ENCODE assay signal across 8 cellular contexts in the genomic region with DNA sequence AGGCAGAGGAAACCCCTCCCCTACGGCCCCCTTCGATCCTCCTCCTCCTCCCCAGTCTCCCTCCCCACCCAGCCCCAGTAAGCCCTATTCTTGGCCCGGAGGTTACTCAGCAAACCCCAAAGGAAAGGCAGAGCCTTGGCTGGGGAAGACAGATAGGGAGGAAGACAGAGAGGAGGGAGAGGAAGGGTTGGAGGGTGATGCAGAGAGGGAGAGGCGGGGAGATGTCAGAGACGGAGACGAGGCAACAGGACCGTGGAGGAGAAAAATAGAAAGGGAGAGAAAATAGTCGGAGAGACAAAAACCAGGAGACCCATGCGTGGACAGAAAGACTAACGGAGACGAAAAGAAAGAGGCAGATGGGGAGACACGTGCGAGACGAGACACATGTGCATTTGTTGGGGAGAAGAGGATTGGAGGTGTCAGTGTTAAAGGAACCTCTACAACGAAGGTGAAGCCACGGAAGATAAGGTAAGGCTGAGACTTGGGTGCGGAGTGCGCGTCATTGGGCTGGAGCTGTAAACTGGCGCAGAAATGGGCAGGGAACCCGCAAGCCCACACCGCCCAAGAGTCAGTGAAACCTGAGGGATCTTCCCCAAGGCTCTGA. TPM values are rescaled to one million over a fixed set of nuclear protein-coding genes. Genes with fewer than 3 reads are reported as not detected.
A peak's percentile ranks its signal among the peaks of the same experiment; 100 is the strongest.
DNase-seq lines count a peak whose midpoint lies in the region; ATAC-seq and TF ChIP-seq lines count a peak whose summit lies in the region.

No MANE protein-coding gene starts in this region.

- H2AK5ac ChIP-seq in neuronal stem cell (ENCODE audit: low read depth, low read length), result no peak overlapping the region

- no peak overlapping the region for H3K14ac ChIP-seq in neuronal stem cell (ENCODE audit: low read length)

- in situ Hi-C loops in Panc1 (cut with HindIII; ENCODE audit: low pct_unique_long_range_greater_than_20kb, low sequenced_read_pairs), result no loop called here

- DNase-seq in NCI-H82 (lab: John Stamatoyannopoulos, UW) (peak; percentile 26), NCI-H82 treated with DMSO at 0.1 percent for 48 hours (lab: John Stamatoyannopoulos, UW; ENCODE audit: unreplicated experiment) (no peak), Panc1 (ENCODE audit: low read depth, low spot score) (no peak), epithelial cell of proximal tubule (ENCODE audit: low read depth) (no peak), neuronal stem cell (ENCODE audit: low spot score) (no peak), NCI-H1105 (lab: John Stamatoyannopoulos, UW) (no peak)
- DNase-seq in stimulated activated CD4-positive, alpha-beta T cell treated with anti-CD3 and anti-CD28 coated beads, Interleukin-15, amount 100 ng/mL, for 24 hours, result no peak

- H3K4me3 ChIP-seq in Panc1 (ENCODE audit: low read depth in 2 of 2, low read length in 2 of 2), result peak overlapping the region; percentile 72 to 79
- H3K4me3 ChIP-seq in epithelial cell of proximal tubule (ENCODE audit: low read depth, low read length), result peak overlapping the region; percentile 93
- peak overlapping the region; percentile 53 to 73 for H3K4me3 ChIP-seq in neuronal stem cell (ENCODE audit: low read length in 2 of 2)

- intact Hi-C loops in Panc1 (cut with micrococcal nuclease; ENCODE audit: unreplicated experiment), result no loop called here

- POLR2A ChIA-PET in Panc1 (lab: Charles Lee), result interaction anchor here (0.7 kb wide), 1 partner anchor 1155 kb away, joined by 8 read pairs; no protein-coding TSS in a partner anchor

- H3K36me3 ChIP-seq in Panc1 (ENCODE audit: control insufficient read depth, insufficient read depth, low read length) (peaks cover 6% of the 10 kb centered on the region), neuronal stem cell (replicated peaks in 1 of 2; ENCODE audit: control insufficient read depth in 2 of 2, insufficient read depth in 2 of 2, low read length in 2 of 2) (peaks cover 0 to 6% of the 10 kb centered on the region in 2 donors)

- H3K9me3 ChIP-seq in Panc1 (ENCODE audit: control insufficient read depth, insufficient read depth, low read depth, low read length), result no peaks in the 10 kb centered on the region
- peaks cover 0 to 1% of the 10 kb centered on the region in 2 donors for H3K9me3 ChIP-seq in neuronal stem cell (replicated peaks in 1 of 2; ENCODE audit: control insufficient read depth in 2 of 2, insufficient read depth in 1 of 2, low read depth in 1 of 2, low read length in 2 of 2)

- H2BK5ac ChIP-seq in neuronal stem cell (ENCODE audit: low read length), result no peak overlapping the region

- H3K4me1 ChIP-seq in Panc1 (ENCODE audit: control insufficient read depth, insufficient read depth, low read length) (peaks cover 5% of the 10 kb centered on the region; the same call in 1 of the 2 replicates), neuronal stem cell (ENCODE audit: control insufficient read depth in 2 of 2, insufficient read depth in 1 of 2, low read depth in 1 of 2, low read length in 2 of 2) (peaks cover 14 to 23% of the 10 kb centered on the region in 2 donors)

- no peaks in the 10 kb centered on the region for H3K27me3 ChIP-seq in Panc1 (ENCODE audit: control insufficient read depth, insufficient read depth, low read length)
- peaks cover 0 to 46% (median 25%) of the 10 kb centered on the region in 3 experiments for H3K27me3 ChIP-seq in neuronal stem cell (ENCODE audit: control insufficient read depth in 3 of 3, insufficient read depth in 3 of 3, low read depth in 1 of 3, low read length in 3 of 3)

- no peaks in the 10 kb centered on the region for H3K79me1 ChIP-seq in neuronal stem cell (ENCODE audit: low read depth, low read length)

- CTCF ChIA-PET in Panc1 (lab: Charles Lee), result interaction anchor here (1.3 kb wide), 1 partner anchor 89 kb away, joined by 3 read pairs; a partner anchor contains a TSS

- WGBS in neuronal stem cell (ENCODE audit: extremely low coverage in 2 of 2, insufficient read length in 2 of 2, insufficient replicate concordance in 1 of 2), 2 donors, result no CpG with 5 or more reads among the region's 22 CpGs

- H4K91ac ChIP-seq in neuronal stem cell (ENCODE audit: low read depth, low read length, poor library complexity), result no peak overlapping the region

- BruUV-seq in Panc1 (replicated peaks; lab: Mats Ljungman, UMichigan), result no TSS peak

- H2BK12ac ChIP-seq in neuronal stem cell (ENCODE audit: low read length), result no peak overlapping the region

- peak overlapping the region; percentile 48 for H3K23ac ChIP-seq in neuronal stem cell (ENCODE audit: low read depth, low read length, poor library complexity)

- peak overlapping the region; percentile 99 for H2AFZ ChIP-seq in neuronal stem cell (ENCODE audit: low read length)

- H3K27ac ChIP-seq in Panc1 (ENCODE audit: low read length) (peak overlapping the region; percentile 44), neuronal stem cell (replicated peaks; ENCODE audit: low read length) (no peak overlapping the region)

- H2BK15ac ChIP-seq in neuronal stem cell (ENCODE audit: low read length), result no peak overlapping the region

- H3K4me2 ChIP-seq in neuronal stem cell (ENCODE audit: insufficient read depth, low read length, poor library complexity, severe bottlenecking), result peak overlapping the region; percentile 92

- TF ChIP-seq CTCF in Panc1 (IDR thresholded peaks at IDR 0.05) (no peak), epithelial cell of proximal tubule (conservative IDR thresholded peaks at IDR 0.05; ENCODE audit: low read depth, low read length) (no peak)

- no peak overlapping the region for H3K4ac ChIP-seq in neuronal stem cell (ENCODE audit: low read length)

- H3K18ac ChIP-seq in neuronal stem cell (ENCODE audit: low read length), result peak overlapping the region; percentile 15

- no peak overlapping the region for H2BK120ac ChIP-seq in neuronal stem cell (ENCODE audit: low read depth, low read length)

- H4K8ac ChIP-seq in neuronal stem cell (ENCODE audit: low read depth, low read length), result no peak overlapping the region

- ATAC-seq in Panc1 (no peak), HG03469 (IDR thresholded peaks at IDR 0.05; ENCODE audit: unreplicated experiment) (no peak)

- H3K9ac ChIP-seq in neuronal stem cell (ENCODE audit: low read depth, low read length, poor library complexity), result peak overlapping the region; percentile 44

RNA-seq across cellular contexts. Expression of a gene that starts 2.9 kb away (rescaled TPM):
- 42.6 TPM for total RNA-seq in Panc1 (2021; ENCODE audit: unreplicated experiment)
- 57.9 TPM for polyA plus RNA-seq in Panc1 (2012; ENCODE audit: insufficient read length)
- 8.5 and 24.3 TPM in 2 replicates for total RNA-seq in epithelial cell of proximal tubule
- polyA plus RNA-seq in neuronal stem cell (2013, experiment 1 of 2), result 6.1 TPM
- 6.1 TPM for polyA plus RNA-seq in neuronal stem cell (2013, experiment 2 of 2)

RNA-seq across cellular contexts. Expression of a gene that starts 13.1 kb away (rescaled TPM):
- total RNA-seq in Panc1 (2021; ENCODE audit: unreplicated experiment), result 7.1 TPM
- 9.8 TPM for polyA plus RNA-seq in Panc1 (2012; ENCODE audit: insufficient read length)
- 5.3 and 22.9 TPM in 2 replicates for total RNA-seq in epithelial cell of proximal tubule
- 6.5 TPM for polyA plus RNA-seq in neuronal stem cell (2013, experiment 1 of 2)
- 6.0 TPM for polyA plus RNA-seq in neuronal stem cell (2013, experiment 2 of 2)

RNA-seq across cellular contexts. Expression of a gene that starts 25.5 kb away (rescaled TPM):
- 4.4 TPM for total RNA-seq in Panc1 (2021; ENCODE audit: unreplicated experiment)
- polyA plus RNA-seq in Panc1 (2012; ENCODE audit: insufficient read length), result 4.3 TPM
- total RNA-seq in epithelial cell of proximal tubule, result 2.7 and 3.5 TPM in 2 replicates
- 8.6 TPM for polyA plus RNA-seq in neuronal stem cell (2013, experiment 1 of 2)
- polyA plus RNA-seq in neuronal stem cell (2013, experiment 2 of 2), result 8.3 TPM

RNA-seq across cellular contexts. Expression of a gene that starts 40.9 kb away (rescaled TPM):
- total RNA-seq in Panc1 (2021; ENCODE audit: unreplicated experiment), result 25.5 TPM
- polyA plus RNA-seq in Panc1 (2012; ENCODE audit: insufficient read length), result 23.1 TPM
- 11.4 and 11.6 TPM in 2 replicates for total RNA-seq in epithelial cell of proximal tubule
- 21.6 TPM for polyA plus RNA-seq in neuronal stem cell (2013, experiment 1 of 2)
- polyA plus RNA-seq in neuronal stem cell (2013, experiment 2 of 2), result 20.9 TPM

RNA-seq across cellular contexts. Expression of a gene that starts 46.3 kb away (rescaled TPM):
- total RNA-seq in Panc1 (2021; ENCODE audit: unreplicated experiment), result 25.2 TPM
- 35.9 TPM for polyA plus RNA-seq in Panc1 (2012; ENCODE audit: insufficient read length)
- 23.7 and 43.8 TPM in 2 replicates for total RNA-seq in epithelial cell of proximal tubule
- 9.1 TPM for polyA plus RNA-seq in neuronal stem cell (2013, experiment 1 of 2)
- polyA plus RNA-seq in neuronal stem cell (2013, experiment 2 of 2), result 9.4 TPM
